In genomic region chr1:206608108-206608698, GRCh38 we compare ENCODE assay signal across 10 cellular contexts. TPM values are rescaled to one million over a fixed set of nuclear protein-coding genes. Genes with fewer than 3 reads are reported as not detected.
DNase-seq lines count a peak whose midpoint lies in the region; ATAC-seq, FAIRE-seq and TF ChIP-seq lines count a peak whose summit lies in the region.
"Had no signal": no experiment of that assay in that cellular context is flagged by ENCODE, and none has a peak within 500 bp of the region (broad histone marks: within the 10 kb centered on the region; RNA-seq: fewer than 3 reads in every experiment).

No MANE protein-coding gene starts in this region.

- no peak overlapping the region for H3K4ac ChIP-seq in H1 (replicated peaks; ENCODE audit: insufficient read length, low read depth, low read length)

- no peaks in the 10 kb centered on the region for H3K9me3 ChIP-seq in H1 (ENCODE audit: insufficient read depth in 2 of 2, low read depth in 1 of 2, low read length in 1 of 2)

- H3K14ac ChIP-seq in H1 (ENCODE audit: insufficient read length): no peak overlapping the region

- CTCF ChIA-PET in H1 (lab: Charles Lee; ENCODE audit: partially characterized antibody): interaction anchor here (0.5 to 11.0 kb wide), 26 partner anchors 8 to 303 kb away, joined by 3 to 140 read pairs (median 5); partner anchors contain the start of gene RASSF5

- no peaks in the 10 kb centered on the region for H3K27me3 ChIP-seq in H1 (replicated peaks in 1 of 4; ENCODE audit: control insufficient read depth in 3 of 4, extremely low read depth in 1 of 4, insufficient read depth in 3 of 4, low read length in 3 of 4)

- TF ChIP-seq CTCF in H1 (IDR thresholded peaks at IDR 0.05; ENCODE audit: control extremely low read depth in 1 of 3, insufficient read depth in 1 of 3, low read depth in 1 of 3, low read length in 3 of 3): peak; percentile 75 to 84 (median 77)
- no peak for TF ChIP-seq CTCF in coronary artery (IDR thresholded peaks at IDR 0.05)

- TF ChIP-seq EP300 in H1 (IDR thresholded peaks at IDR 0.05; ENCODE audit: borderline replicate concordance in 1 of 2, low read depth in 2 of 2, low read length in 2 of 2): no peak

- H3K23ac ChIP-seq in H1 (ENCODE audit: insufficient read length): no peak overlapping the region

- H4K20me1 ChIP-seq in H1 (replicated peaks in 1 of 2; ENCODE audit: control insufficient read depth in 1 of 2, insufficient read depth in 2 of 2, low read length in 2 of 2): peaks cover 0 to 1% of the 10 kb centered on the region in 2 experiments

- H3K79me1 ChIP-seq in H1 (ENCODE audit: low read depth, low read length): peaks cover 4% of the 10 kb centered on the region; the same call in 1 of the 2 replicates

- no peak for FAIRE-seq in H1 (lab: Jason Lieb, UNC)
- FAIRE-seq: G401.6 had no signal

- H2AFZ ChIP-seq in H1 (ENCODE audit: low read length): no peak overlapping the region

- H3K79me2 ChIP-seq in H1 (ENCODE audit: control insufficient read depth in 1 of 2, insufficient read depth in 2 of 2, low read length in 2 of 2): peaks cover 0 to 7% of the 10 kb centered on the region in 2 experiments; a peak in 1 of 4 replicates

- no peak overlapping the region for H3K18ac ChIP-seq in H1 (ENCODE audit: extremely low read depth, low read length)

- DNase-seq in NCI-H2227 (lab: John Stamatoyannopoulos, UW; ENCODE audit: unreplicated experiment): peak; percentile 10
- no peak for DNase-seq in NCI-H2227 treated with DMSO at 0.1 percent for 48 hours (lab: John Stamatoyannopoulos, UW)
- peak; percentile 31 for DNase-seq in NCI-H1694 treated with DMSO at 0.1 percent for 48 hours (lab: John Stamatoyannopoulos, UW)
- DNase-seq in activated CD4-positive, alpha-beta T cell treated with anti-CD3 and anti-CD28 coated beads, Interleukin-2, amount 50 U/mL, for 4 hours: peak; percentile 51 to 56
- DNase-seq in H1 (ENCODE audit: low read depth in 1 of 2, low spot score in 2 of 2): peak in 1 of 2 experiments; percentile 60
- DNase-seq in renal cortical epithelial cell (ENCODE audit: low read depth): peak; percentile 31
- no peak for DNase-seq in coronary artery (ENCODE audit: low spot score)

- POLR2A ChIA-PET in H1 (lab: Charles Lee; ENCODE audit: partially characterized antibody): interaction anchor here (0.6 to 2.2 kb wide), 2 partner anchors 56 to 869 kb away, joined by 4 to 5 read pairs; no protein-coding TSS in a partner anchor

- H2AK5ac ChIP-seq in H1 (ENCODE audit: low read depth, low read length): no peak overlapping the region

- no peak overlapping the region for H2BK120ac ChIP-seq in H1 (replicated peaks; ENCODE audit: low read depth, low read length)

- H3K9ac ChIP-seq in H1 (replicated peaks in 1 of 4; ENCODE audit: extremely low read depth in 1 of 4, low read depth in 3 of 4, low read length in 3 of 4): no peak overlapping the region

- no peaks in the 10 kb centered on the region; the same call in 1 of the 2 replicates for H3K23me2 ChIP-seq in H1 (ENCODE audit: low read depth, low read length)

- H4K5ac ChIP-seq in H1 (ENCODE audit: insufficient read length, low read depth, low read length): no peak overlapping the region

- H2BK15ac ChIP-seq in H1 (ENCODE audit: low read length): no peak overlapping the region

- no peak for ATAC-seq in GM18517 (IDR thresholded peaks at IDR 0.05; ENCODE audit: unreplicated experiment)

- no peak for TF ChIP-seq POLR2A in H1 (IDR thresholded peaks at IDR 0.05; ENCODE audit: control extremely low read depth in 1 of 2, low read depth in 2 of 2, low read length in 2 of 2)

- H4K8ac ChIP-seq in H1 (ENCODE audit: extremely low read depth, insufficient read depth, low read length): no peak overlapping the region

- H3K4me1 ChIP-seq in H1 (replicated peaks in 1 of 4; ENCODE audit: control insufficient read depth in 3 of 4, insufficient read depth in 4 of 4, low read length in 3 of 4): peaks cover 0 to 6% (median 4%) of the 10 kb centered on the region in 4 experiments; a peak in 5 of 7 replicates

- no peak overlapping the region for H4K91ac ChIP-seq in H1 (replicated peaks; ENCODE audit: insufficient read length, low read length)

- WGBS in H1 (ENCODE audit: extremely low coverage in 1 of 2, insufficient coverage in 1 of 2, insufficient read length in 1 of 2, insufficient replicate concordance in 2 of 2, low coverage in 1 of 2, low lambda C conversion rate in 2 of 2, missing lambda C conversion rate in 1 of 2), 2 experiments: 82 to 100% methylated on average over 2 to 7 of the region's 7 CpGs

- no peak overlapping the region for H3K56ac ChIP-seq in H1 (replicated peaks; ENCODE audit: insufficient read length, low read depth, low read length)

- no peak overlapping the region for H2BK12ac ChIP-seq in H1 (ENCODE audit: low read depth, low read length)

- TF ChIP-seq RAD21 in H1 (IDR thresholded peaks at IDR 0.05 in 1 of 2, conservative IDR thresholded peaks at IDR 0.05 in 1 of 2; ENCODE audit: low read depth in 2 of 2, low read length in 2 of 2): peak; percentile 57 to 69

- no peak overlapping the region for H2BK5ac ChIP-seq in H1 (ENCODE audit: low read depth, low read length)

- H3K4me3 ChIP-seq in H1 (ENCODE audit: extremely low read depth in 1 of 4, insufficient read depth in 2 of 4, low read depth in 3 of 4, low read length in 4 of 4) (no peak overlapping the region), coronary artery (no peak overlapping the region)

- H2BK20ac ChIP-seq in H1 (ENCODE audit: low read length): no peak overlapping the region

- H3K4me2 ChIP-seq in H1 (ENCODE audit: insufficient read depth in 1 of 2, low read depth in 2 of 2, low read length in 2 of 2): no peak overlapping the region

- peaks cover 0 to 10% (median 1%) of the 10 kb centered on the region in 4 experiments; a peak in 4 of 8 replicates for H3K36me3 ChIP-seq in H1 (ENCODE audit: control insufficient read depth in 2 of 4, insufficient read depth in 4 of 4, low read length in 3 of 4)

- H3K27ac ChIP-seq in H1 (ENCODE audit: low read depth, low read length) (no peak overlapping the region), coronary artery (no peak overlapping the region)
- H3K27ac ChIP-seq: epithelial cell of prostate had no signal

TF ChIP-seq in H1, 55 proteins besides CTCF, POLR2A, EP300 and RAD21 (continues in another document):
- no peak for TF ChIP-seq TCF12 (IDR thresholded peaks at IDR 0.05; ENCODE audit: low read depth, low read length)
- no peak for TF ChIP-seq ZNF274 (IDR thresholded peaks at IDR 0.05; ENCODE audit: borderline replicate concordance, extremely low read depth, low read length)
- no peak for TF ChIP-seq HDAC6 (IDR thresholded peaks at IDR 0.05; ENCODE audit: low read depth, low read length)
- no peak for TF ChIP-seq CBX5 (IDR thresholded peaks at IDR 0.05; ENCODE audit: low read depth, low read length)
- TF ChIP-seq RXRA (IDR thresholded peaks at IDR 0.05; ENCODE audit: insufficient read depth, low read depth, low read length): no peak

RNA-seq across cellular contexts. Expression of gene EIF2D, which starts 4.1 kb away (rescaled TPM):
- 33.1 and 36.1 TPM in 2 replicates for total RNA-seq in H1 (2021; fragmentation: NEBNext Ultra II Directional; extraction: Animal tissue kit (Norgen Biotek cat#: 25700))
- 36.2 and 37.1 TPM in 2 replicates for polyA plus RNA-seq in H1 (2011; rRNA removed)
- polyA plus RNA-seq in H1 (2011; cell fraction: cytosol; rRNA removed): 50.8 TPM
- polyA plus RNA-seq in H1 (2011; cell fraction: nucleus; rRNA removed): 62.4 TPM
- polyA plus RNA-seq in H1 (2012, experiment 1 of 2): 34.0 to 45.2 TPM (median 41.8 TPM) in 4 replicates
- 47.0 TPM for polyA plus RNA-seq in H1 (2012, experiment 2 of 2)
- polyA plus RNA-seq in H1 (2013, experiment 1 of 2): 32.9 TPM
- 30.6 TPM for polyA plus RNA-seq in H1 (2013, experiment 2 of 2)
- polyA minus RNA-seq in H1 (2011; rRNA and poly(A)+ RNA removed): 47.8 and 52.6 TPM in 2 replicates
- 16.9 TPM for polyA minus RNA-seq in H1 (2011; cell fraction: cytosol; rRNA and poly(A)+ RNA removed)
- polyA minus RNA-seq in H1 (2011; cell fraction: nucleus; rRNA and poly(A)+ RNA removed): 30.7 TPM
- total RNA-seq in renal cortical epithelial cell: 40.5 and 52.8 TPM in 2 replicates

RNA-seq across cellular contexts. Expression of gene DYRK3, which starts 27.1 kb away (rescaled TPM):
- 7.7 and 8.5 TPM in 2 replicates for total RNA-seq in H1 (2021; fragmentation: NEBNext Ultra II Directional; extraction: Animal tissue kit (Norgen Biotek cat#: 25700))
- 1.4 and 2.1 TPM in 2 replicates for polyA plus RNA-seq in H1 (2011; rRNA removed)
- 2.1 TPM for polyA plus RNA-seq in H1 (2011; cell fraction: cytosol; rRNA removed)
- 1.5 TPM for polyA plus RNA-seq in H1 (2011; cell fraction: nucleus; rRNA removed)
- polyA plus RNA-seq in H1 (2012, experiment 1 of 2): 3.6 to 4.2 TPM (median 3.9 TPM) in 4 replicates
- polyA plus RNA-seq in H1 (2012, experiment 2 of 2): 2.2 TPM
- 2.7 TPM for polyA plus RNA-seq in H1 (2013, experiment 1 of 2)
- 2.9 TPM for polyA plus RNA-seq in H1 (2013, experiment 2 of 2)
- polyA minus RNA-seq in H1 (2011; rRNA and poly(A)+ RNA removed): 5.2 and 6.4 TPM in 2 replicates
- 4.7 TPM for polyA minus RNA-seq in H1 (2011; cell fraction: cytosol; rRNA and poly(A)+ RNA removed)
- 2.6 TPM for polyA minus RNA-seq in H1 (2011; cell fraction: nucleus; rRNA and poly(A)+ RNA removed)
- total RNA-seq in renal cortical epithelial cell: 13.5 and 15.6 TPM in 2 replicates

Comparison
In these comparisons a context has a peak if more than half of its experiments do, and no peak if none do; other contexts are left out.
1. DNase-seq: peak in NCI-H2227 (single experiment), NCI-H1694 treated with DMSO at 0.1 percent for 48 hours (single experiment), activated CD4-positive, alpha-beta T cell treated with anti-CD3 and anti-CD28 coated beads, Interleukin-2, amount 50 U/mL, for 4 hours (2 of 2) and renal cortical epithelial cell (single experiment); none in NCI-H2227 treated with DMSO at 0.1 percent for 48 hours (single experiment) and coronary artery (single experiment).